1 cellular context compared by ENCODE assay signal in the genomic region with DNA sequence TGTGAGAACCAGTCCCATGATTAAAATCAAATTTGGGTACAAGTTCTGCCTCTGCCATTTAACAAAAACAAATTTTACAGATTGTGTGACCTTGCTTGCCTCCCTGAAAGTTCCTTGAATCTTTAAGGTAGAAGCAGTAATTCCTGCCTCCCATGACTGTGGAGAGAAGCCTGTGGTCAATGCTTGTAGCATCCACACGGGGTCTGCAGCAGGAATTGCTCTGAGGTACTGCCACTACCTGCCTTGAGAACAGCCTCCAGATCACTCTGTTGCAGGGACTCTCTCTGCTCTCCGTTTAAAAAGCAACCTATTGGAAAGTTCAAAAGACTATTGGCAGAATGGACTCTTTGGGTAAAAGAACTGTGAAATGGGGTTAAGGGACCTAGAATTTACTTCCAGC.
TF ChIP-seq lines count a peak whose summit lies in the region.

No MANE protein-coding gene starts in this region.

TF ChIP-seq in WTC11, 78 proteins besides CTCF, POLR2A, EP300 and RAD21 (continued from another document):
- no peak for TF ChIP-seq ZNF512 (CRISPR knock-in tag; IDR thresholded peaks at IDR 0.05; ENCODE audit: borderline replicate concordance)
- TF ChIP-seq PREB (CRISPR knock-in tag; IDR thresholded peaks at IDR 0.05; ENCODE audit: borderline replicate concordance) = no peak
- no peak for TF ChIP-seq FOXP4 (CRISPR knock-in tag; IDR thresholded peaks at IDR 0.05)
- TF ChIP-seq MXD4 (CRISPR knock-in tag; IDR thresholded peaks at IDR 0.05; ENCODE audit: borderline replicate concordance) = no peak
- TF ChIP-seq, protein P1, sequence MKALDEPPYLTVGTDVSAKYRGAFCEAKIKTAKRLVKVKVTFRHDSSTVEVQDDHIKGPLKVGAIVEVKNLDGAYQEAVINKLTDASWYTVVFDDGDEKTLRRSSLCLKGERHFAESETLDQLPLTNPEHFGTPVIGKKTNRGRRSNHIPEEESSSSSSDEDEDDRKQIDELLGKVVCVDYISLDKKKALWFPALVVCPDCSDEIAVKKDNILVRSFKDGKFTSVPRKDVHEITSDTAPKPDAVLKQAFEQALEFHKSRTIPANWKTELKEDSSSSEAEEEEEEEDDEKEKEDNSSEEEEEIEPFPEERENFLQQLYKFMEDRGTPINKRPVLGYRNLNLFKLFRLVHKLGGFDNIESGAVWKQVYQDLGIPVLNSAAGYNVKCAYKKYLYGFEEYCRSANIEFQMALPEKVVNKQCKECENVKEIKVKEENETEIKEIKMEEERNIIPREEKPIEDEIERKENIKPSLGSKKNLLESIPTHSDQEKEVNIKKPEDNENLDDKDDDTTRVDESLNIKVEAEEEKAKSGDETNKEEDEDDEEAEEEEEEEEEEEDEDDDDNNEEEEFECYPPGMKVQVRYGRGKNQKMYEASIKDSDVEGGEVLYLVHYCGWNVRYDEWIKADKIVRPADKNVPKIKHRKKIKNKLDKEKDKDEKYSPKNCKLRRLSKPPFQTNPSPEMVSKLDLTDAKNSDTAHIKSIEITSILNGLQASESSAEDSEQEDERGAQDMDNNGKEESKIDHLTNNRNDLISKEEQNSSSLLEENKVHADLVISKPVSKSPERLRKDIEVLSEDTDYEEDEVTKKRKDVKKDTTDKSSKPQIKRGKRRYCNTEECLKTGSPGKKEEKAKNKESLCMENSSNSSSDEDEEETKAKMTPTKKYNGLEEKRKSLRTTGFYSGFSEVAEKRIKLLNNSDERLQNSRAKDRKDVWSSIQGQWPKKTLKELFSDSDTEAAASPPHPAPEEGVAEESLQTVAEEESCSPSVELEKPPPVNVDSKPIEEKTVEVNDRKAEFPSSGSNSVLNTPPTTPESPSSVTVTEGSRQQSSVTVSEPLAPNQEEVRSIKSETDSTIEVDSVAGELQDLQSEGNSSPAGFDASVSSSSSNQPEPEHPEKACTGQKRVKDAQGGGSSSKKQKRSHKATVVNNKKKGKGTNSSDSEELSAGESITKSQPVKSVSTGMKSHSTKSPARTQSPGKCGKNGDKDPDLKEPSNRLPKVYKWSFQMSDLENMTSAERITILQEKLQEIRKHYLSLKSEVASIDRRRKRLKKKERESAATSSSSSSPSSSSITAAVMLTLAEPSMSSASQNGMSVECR (CRISPR knock-in tag; IDR thresholded peaks at IDR 0.05; ENCODE audit: borderline replicate concordance) = no peak
- no peak for TF ChIP-seq NFATC4 (CRISPR knock-in tag; IDR thresholded peaks at IDR 0.05)
- TF ChIP-seq TP53 (CRISPR knock-in tag; IDR thresholded peaks at IDR 0.05) = no peak
- no peak for TF ChIP-seq AFF4 (CRISPR knock-in tag; IDR thresholded peaks at IDR 0.05; ENCODE audit: borderline replicate concordance)
- no peak for TF ChIP-seq NR1H2 (CRISPR knock-in tag; IDR thresholded peaks at IDR 0.05)
- TF ChIP-seq ZNF416 (CRISPR knock-in tag; IDR thresholded peaks at IDR 0.05) = no peak
